In the genomic region with DNA sequence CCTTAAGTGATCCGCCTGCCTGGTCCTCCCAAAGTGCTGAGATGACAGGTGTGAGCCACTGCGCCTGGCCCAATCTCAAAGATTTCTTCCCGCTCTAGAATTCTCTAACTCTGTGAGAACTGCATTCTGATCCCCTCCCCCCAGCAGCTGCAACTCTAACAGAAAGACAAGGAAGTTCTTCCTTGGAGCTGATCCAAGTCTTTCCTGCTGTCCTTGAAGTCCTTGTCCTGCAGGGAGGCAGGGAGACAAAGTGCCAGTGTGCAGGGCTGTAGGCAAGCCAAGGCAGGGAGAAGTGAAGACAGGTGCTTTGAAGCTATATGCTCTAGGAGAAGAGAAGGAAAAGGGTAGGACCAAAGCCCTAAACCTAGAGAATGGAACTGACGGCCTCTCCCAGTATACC, we compare ENCODE assay signal across 22 cellular contexts. TPM values are rescaled to one million over a fixed set of nuclear protein-coding genes. Genes with fewer than 3 reads are reported as not detected.
DNase-seq lines count a peak whose midpoint lies in the region; ATAC-seq, FAIRE-seq and TF ChIP-seq lines count a peak whose summit lies in the region.
"Had no signal": no experiment of that assay in that cellular context is flagged by ENCODE, and none has a peak within 500 bp of the region (broad histone marks: within the 10 kb centered on the region; RNA-seq: fewer than 3 reads in every experiment).

No MANE protein-coding gene starts in this region.

- peaks cover 14% of the 10 kb centered on the region for H3K4me1 ChIP-seq in A549
- peaks cover 1% of the 10 kb centered on the region for H3K4me1 ChIP-seq in mesenchymal stem cell (ENCODE audit: control insufficient read depth, insufficient read depth, low read depth, low read length)
- H3K4me1 ChIP-seq: HAP-1 had no signal

- CTCF ChIA-PET in A549 (lab: Yijun Ruan, JAX), result interaction anchor here (0.7 to 1.8 kb wide), 3 partner anchors 9 to 1170 kb away, joined by 3 to 15 read pairs (median 6); partner anchors contain the start of gene GGA1

- peaks cover 0 to 12% of the 10 kb centered on the region in 2 experiments for H3K27me3 ChIP-seq in mesenchymal stem cell (ENCODE audit: control insufficient read depth in 1 of 2, insufficient read depth in 1 of 2, low read length in 2 of 2)

- H3K9me3 ChIP-seq in A549, result no peaks in the 10 kb centered on the region
- no peaks in the 10 kb centered on the region for H3K9me3 ChIP-seq in mesenchymal stem cell (ENCODE audit: control insufficient read depth, low read length)
- H3K9me3 ChIP-seq: HAP-1 had no signal

- 85% methylated on average over 4 of the region's 4 CpGs for WGBS in A549 (ENCODE audit: missing lambda C conversion rate)
- 93% methylated on average over 4 of the region's 4 CpGs for WGBS in mesenchymal stem cell

- no peak overlapping the region for H2BK5ac ChIP-seq in mesenchymal stem cell (ENCODE audit: low read depth, low read length, poor library complexity, severe bottlenecking)

- no peak overlapping the region for H3K4ac ChIP-seq in mesenchymal stem cell (ENCODE audit: low read depth in 1 of 2, low read length in 2 of 2)

- H2BK120ac ChIP-seq in mesenchymal stem cell (ENCODE audit: low read depth, low read length), result no peak overlapping the region

- ATAC-seq in A549 (no peak; a peak in 2 of 6 replicates), HG03097 (IDR thresholded peaks at IDR 0.05; ENCODE audit: low FRiP score, unreplicated experiment) (no peak)
- ATAC-seq: activated CD4-positive, CD25-positive, alpha-beta regulatory T cell treated with anti-CD3 and anti-CD28 coated beads, Interleukin-2, amount 50 U/mL, for 24 hours; activated T-helper 17 cell treated with anti-CD3 and anti-CD28 coated beads, Interleukin-2, amount 50 U/mL, for 72 hours had no signal

- no peak overlapping the region for H3K9ac ChIP-seq in mesenchymal stem cell (ENCODE audit: low read length)

- POLR2A ChIA-PET in A549 (lab: Yijun Ruan, JAX), result no interaction called here

- H4K8ac ChIP-seq in mesenchymal stem cell (ENCODE audit: low read length), result no peak overlapping the region

- no peak for FAIRE-seq in A549 (lab: Jason Lieb, UNC)

- peak overlapping the region; percentile 18 for H4K91ac ChIP-seq in mesenchymal stem cell (ENCODE audit: low read length)

- H2AFZ ChIP-seq in mesenchymal stem cell (ENCODE audit: low read depth, low read length), result no peak overlapping the region

- H3K36me3 ChIP-seq in mesenchymal stem cell (ENCODE audit: control insufficient read depth in 1 of 2, insufficient read depth in 2 of 2, low read depth in 1 of 2, low read length in 2 of 2), result no peaks in the 10 kb centered on the region
- H3K36me3 ChIP-seq: HAP-1 had no signal

- H3K79me1 ChIP-seq in mesenchymal stem cell (replicated peaks; ENCODE audit: low read length, poor library complexity, severe bottlenecking), result no peaks in the 10 kb centered on the region

- TF ChIP-seq RAD21 in A549 (conservative IDR thresholded peaks at IDR 0.05 in 1 of 2, IDR thresholded peaks at IDR 0.05 in 1 of 2), result no peak

- TF ChIP-seq POLR2A in A549 (IDR thresholded peaks at IDR 0.05; ENCODE audit: low read length), result no peak

- H2BK15ac ChIP-seq in mesenchymal stem cell (ENCODE audit: low read depth, poor library complexity, severe bottlenecking), result no peak overlapping the region

- no peak overlapping the region for H3K23ac ChIP-seq in mesenchymal stem cell (ENCODE audit: low read length in 2 of 2)

- H3K14ac ChIP-seq in mesenchymal stem cell (ENCODE audit: low read length in 2 of 2), result no peak overlapping the region

- no peak overlapping the region for H3K18ac ChIP-seq in mesenchymal stem cell (ENCODE audit: low read depth in 1 of 2, low read length in 2 of 2)

- H3K27ac ChIP-seq in A549, result peak overlapping the region; percentile 4 to 35; a peak in 3 of 6 replicates
- no peak overlapping the region for H3K27ac ChIP-seq in mesenchymal stem cell (ENCODE audit: low read length, poor library complexity, severe bottlenecking)
- H3K27ac ChIP-seq: HL-60 had no signal

- no peak overlapping the region for H2AK5ac ChIP-seq in mesenchymal stem cell (ENCODE audit: low read length, severe bottlenecking)

- in situ Hi-C loops in SK-MEL-5 (cut with HindIII; ENCODE audit: low pct_unique_long_range_greater_than_20kb, low sequenced_read_pairs), result no loop called here

- TF ChIP-seq EP300 in A549 (IDR thresholded peaks at IDR 0.05), result no peak

- no peak overlapping the region for H2BK12ac ChIP-seq in mesenchymal stem cell (ENCODE audit: low read length in 2 of 2)

- H3K4me3 ChIP-seq in A549 (no peak overlapping the region), mesenchymal stem cell (ENCODE audit: insufficient read depth in 1 of 2, low read depth in 1 of 2, low read length in 2 of 2) (no peak overlapping the region)
- H3K4me3 ChIP-seq: HAP-1 had no signal

- H3K4me2 ChIP-seq in A549, result peak overlapping the region; percentile 54
- H3K4me2 ChIP-seq in mesenchymal stem cell (ENCODE audit: low read length, poor library complexity, severe bottlenecking), result no peak overlapping the region

- DNase-seq in A549 (ENCODE audit: low read depth in 1 of 2, low spot score in 1 of 2), result peak in 1 of 2 experiments; percentile 51
- peak; percentile 49 for DNase-seq in HT-29 (ENCODE audit: low spot score)
- peak; percentile 49 for DNase-seq in SK-MEL-5 (ENCODE audit: low read depth, low spot score)
- peak; percentile 35 for DNase-seq in mesenchymal stem cell
- DNase-seq in GOT3 (lab: John Stamatoyannopoulos, UW), result no peak
- DNase-seq in amniotic stem cell (lab: John Stamatoyannopoulos, UW), result no peak
- DNase-seq in activated CD8-positive, alpha-beta memory T cell treated with anti-CD3 and anti-CD28 coated beads, Interleukin-2, amount 50 U/mL, for 48 hours, result no peak
- DNase-seq: activated CD8-positive, alpha-beta memory T cell treated with anti-CD3 and anti-CD28 coated beads for 24 hours; COR-L47; hippocampal formation; NCI-H1092; NCI-H2227 treated with DMSO at 0.1 percent for 48 hours; NK-92 treated with Interleukin-12 subunit alpha and Interleukin-12 subunit beta, amount 100 ng/mL, for 24 hours; SHP77 treated with DMSO at 0.1 percent for 48 hours had no signal

- TF ChIP-seq CTCF in A549 (IDR thresholded peaks at IDR 0.05), result no peak

RNA-seq across cellular contexts. Expression of gene GGA1, which starts 9.5 kb away (rescaled TPM):
- polyA plus RNA-seq in A549 (2011; rRNA removed) (20.5 and 22.0 TPM in 2 replicates), A549 (2017; fragmentation: RNase III; extraction: RNeasy Plus Mini Kit Qiagen cat#74134 plus additional on column Dnase treatment) (23.5 to 28.4 TPM (median 26.1 TPM) in 3 replicates)
- polyA plus RNA-seq in A549 (2012; cell fraction: cytosol; rRNA removed), result 25.4 and 29.6 TPM in 2 replicates
- 116 and 166 TPM in 2 replicates for polyA plus RNA-seq in A549 (2012; cell fraction: nucleus; rRNA removed)
- 18.1 and 19.4 TPM in 2 replicates for polyA minus RNA-seq in A549 (2011; rRNA and poly(A)+ RNA removed)
- 54.1 and 55.1 TPM in 2 replicates for total RNA-seq in HT-29 (2014; rRNA removed; shearing (Covaris generic))
- total RNA-seq in SK-MEL-5 (2014; rRNA removed; shearing (Covaris generic)), result 62.0 and 70.3 TPM in 2 replicates
- 60.5 and 73.1 TPM in 2 replicates for polyA plus RNA-seq in SK-MEL-5 (2015; cell fraction: cytosol; rRNA removed)
- 370 and 419 TPM in 2 replicates for polyA plus RNA-seq in SK-MEL-5 (2015; cell fraction: nucleus; rRNA removed)
- 25.3 TPM for polyA plus RNA-seq in mesenchymal stem cell (2013, experiment 1 of 2)
- polyA plus RNA-seq in mesenchymal stem cell (2013, experiment 2 of 2), result 23.1 TPM

RNA-seq across cellular contexts. Expression of gene LGALS2, which starts 19.3 kb away (rescaled TPM):
- polyA plus RNA-seq in A549 (2011; rRNA removed) (1.1 and 2.0 TPM in 2 replicates), A549 (2017; fragmentation: RNase III; extraction: RNeasy Plus Mini Kit Qiagen cat#74134 plus additional on column Dnase treatment) (0.45 to 0.75 TPM (median 0.63 TPM) in 3 replicates)
- 0.22 and 0.39 TPM in 2 replicates for polyA plus RNA-seq in A549 (2012; cell fraction: cytosol; rRNA removed)
- 0.14 TPM in 1 of 2 replicates, not detected in the other for polyA plus RNA-seq in A549 (2012; cell fraction: nucleus; rRNA removed)
- not detected in 2 replicates for polyA minus RNA-seq in A549 (2011; rRNA and poly(A)+ RNA removed)
- 11.1 and 13.0 TPM in 2 replicates for total RNA-seq in HT-29 (2014; rRNA removed; shearing (Covaris generic))
- total RNA-seq in SK-MEL-5 (2014; rRNA removed; shearing (Covaris generic)), result not detected in 2 replicates
- polyA plus RNA-seq in SK-MEL-5 (2015; cell fraction: cytosol; rRNA removed), result not detected in 2 replicates
- not detected in 2 replicates for polyA plus RNA-seq in SK-MEL-5 (2015; cell fraction: nucleus; rRNA removed)
- polyA plus RNA-seq in mesenchymal stem cell (2013, experiment 1 of 2), result not detected
- not detected for polyA plus RNA-seq in mesenchymal stem cell (2013, experiment 2 of 2)
- total RNA-seq: activated T-helper 17 cell treated with anti-CD3 and anti-CD28 coated beads, Interleukin-2, amount 50 U/mL, for 72 hours; kidney epithelial cell; osteocyte; T-helper 2 cell treated with Interferon-gamma antibody and Interleukin-4, amounts not matched to agents 100 ng/mL and 5 ng/mL, for 36 hours had no signal

RNA-seq across cellular contexts. Expression of gene CDC42EP1, which starts 38.9 kb away (rescaled TPM):
- 12.2 and 16.0 TPM in 2 replicates for polyA plus RNA-seq in A549 (2011; rRNA removed)
- polyA plus RNA-seq in A549 (2012; cell fraction: cytosol; rRNA removed), result 23.4 and 33.7 TPM in 2 replicates
- 21.3 and 29.9 TPM in 2 replicates for polyA plus RNA-seq in A549 (2012; cell fraction: nucleus; rRNA removed)
- 20.2 to 21.5 TPM (median 20.3 TPM) in 3 replicates for polyA plus RNA-seq in A549 (2017; fragmentation: RNase III; extraction: RNeasy Plus Mini Kit Qiagen cat#74134 plus additional on column Dnase treatment)
- polyA minus RNA-seq in A549 (2011; rRNA and poly(A)+ RNA removed), result 9.8 and 15.0 TPM in 2 replicates
- 62.3 and 68.7 TPM in 2 replicates for total RNA-seq in HT-29 (2014; rRNA removed; shearing (Covaris generic))
- total RNA-seq in SK-MEL-5 (2014; rRNA removed; shearing (Covaris generic)), result 25.4 and 30.7 TPM in 2 replicates
- polyA plus RNA-seq in SK-MEL-5 (2015; cell fraction: cytosol; rRNA removed), result 141 and 156 TPM in 2 replicates
- 23.8 and 25.4 TPM in 2 replicates for polyA plus RNA-seq in SK-MEL-5 (2015; cell fraction: nucleus; rRNA removed)
- 117 TPM for polyA plus RNA-seq in mesenchymal stem cell (2013, experiment 1 of 2)
- 113 TPM for polyA plus RNA-seq in mesenchymal stem cell (2013, experiment 2 of 2)

RNA-seq across cellular contexts. Expression of gene SH3BP1, which starts 40.3 kb away (rescaled TPM):
- polyA plus RNA-seq in A549 (2011; rRNA removed) (1.6 and 1.8 TPM in 2 replicates), A549 (2017; fragmentation: RNase III; extraction: RNeasy Plus Mini Kit Qiagen cat#74134 plus additional on column Dnase treatment) (1.6 to 2.8 TPM (median 2.7 TPM) in 3 replicates)
- polyA plus RNA-seq in A549 (2012; cell fraction: cytosol; rRNA removed), result 3.3 and 3.4 TPM in 2 replicates
- polyA plus RNA-seq in A549 (2012; cell fraction: nucleus; rRNA removed), result 8.7 and 9.6 TPM in 2 replicates
- polyA minus RNA-seq in A549 (2011; rRNA and poly(A)+ RNA removed), result 1.6 and 2.2 TPM in 2 replicates
- total RNA-seq in HT-29 (2014; rRNA removed; shearing (Covaris generic)), result 38.8 and 47.1 TPM in 2 replicates
- 3.9 and 5.5 TPM in 2 replicates for total RNA-seq in SK-MEL-5 (2014; rRNA removed; shearing (Covaris generic))
- 20.3 and 21.9 TPM in 2 replicates for polyA plus RNA-seq in SK-MEL-5 (2015; cell fraction: cytosol; rRNA removed)
- polyA plus RNA-seq in SK-MEL-5 (2015; cell fraction: nucleus; rRNA removed), result 20.6 and 22.3 TPM in 2 replicates
- polyA plus RNA-seq in mesenchymal stem cell (2013, experiment 1 of 2), result 15.4 TPM
- polyA plus RNA-seq in mesenchymal stem cell (2013, experiment 2 of 2), result 15.0 TPM

RNA-seq across cellular contexts. Expression of gene PDXP, which starts 59.4 kb away (rescaled TPM):
- polyA plus RNA-seq in A549 (2011; rRNA removed) (13.1 and 17.9 TPM in 2 replicates), A549 (2017; fragmentation: RNase III; extraction: RNeasy Plus Mini Kit Qiagen cat#74134 plus additional on column Dnase treatment) (10.5 to 11.5 TPM (median 10.8 TPM) in 3 replicates)
- 20.5 and 28.6 TPM in 2 replicates for polyA plus RNA-seq in A549 (2012; cell fraction: cytosol; rRNA removed)
- polyA plus RNA-seq in A549 (2012; cell fraction: nucleus; rRNA removed), result 15.8 and 19.3 TPM in 2 replicates
- polyA minus RNA-seq in A549 (2011; rRNA and poly(A)+ RNA removed), result 9.3 and 12.4 TPM in 2 replicates
- total RNA-seq in HT-29 (2014; rRNA removed; shearing (Covaris generic)), result 25.4 and 33.0 TPM in 2 replicates
- 61.7 and 64.4 TPM in 2 replicates for total RNA-seq in SK-MEL-5 (2014; rRNA removed; shearing (Covaris generic))
- 97.0 and 101 TPM in 2 replicates for polyA plus RNA-seq in SK-MEL-5 (2015; cell fraction: cytosol; rRNA removed)
- 9.7 and 13.1 TPM in 2 replicates for polyA plus RNA-seq in SK-MEL-5 (2015; cell fraction: nucleus; rRNA removed)
- 7.5 TPM for polyA plus RNA-seq in mesenchymal stem cell (2013, experiment 1 of 2)
- polyA plus RNA-seq in mesenchymal stem cell (2013, experiment 2 of 2), result 6.7 TPM

Comparison
In these comparisons a context has a peak if more than half of its experiments do, and no peak if none do; other contexts are left out.
1. DNase-seq: peak in HT-29 (single experiment), SK-MEL-5 (single experiment) and mesenchymal stem cell (single experiment); none in GOT3 (single experiment), amniotic stem cell (single experiment) and activated CD8-positive, alpha-beta memory T cell treated with anti-CD3 and anti-CD28 coated beads, Interleukin-2, amount 50 U/mL, for 48 hours (single experiment).
2. RNA of gene LGALS2, which starts 19.3 kb away (total RNA-seq): 11.1 to 13.0 TPM in HT-29; not detected in SK-MEL-5; every median in the first group is over 10 times any median in the second.